ENCODE assay signal across 4 cellular contexts in the genomic region with DNA sequence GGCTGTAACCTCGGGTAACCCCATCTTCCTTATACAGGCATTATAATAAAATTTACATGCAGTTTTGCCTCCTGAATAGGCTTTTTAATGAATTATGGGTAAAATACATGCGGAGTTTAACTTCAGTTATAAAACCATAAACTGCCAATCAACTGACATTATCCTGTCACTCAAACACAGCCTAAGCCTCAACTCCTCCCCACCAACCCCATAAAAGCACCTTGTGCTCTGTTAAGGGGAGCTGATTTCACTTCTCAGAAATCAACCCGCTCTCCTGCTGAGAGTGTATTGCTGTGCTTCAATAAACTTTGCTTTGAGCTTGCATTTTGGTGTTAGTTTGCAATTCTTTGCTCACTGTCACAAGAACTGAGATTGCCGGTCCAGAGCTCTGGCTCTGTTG.
A peak's percentile ranks its signal among the peaks of the same experiment; 100 is the strongest.
TF ChIP-seq lines count a peak whose summit lies in the region.

No MANE protein-coding gene starts in this region.

TF ChIP-seq in SK-N-SH, 30 proteins besides CTCF, POLR2A, EP300 and RAD21 (continued from another document):
- TF ChIP-seq FOXJ3 (CRISPR knock-in tag; IDR thresholded peaks at IDR 0.05), result no peak
- TF ChIP-seq, protein P1, sequence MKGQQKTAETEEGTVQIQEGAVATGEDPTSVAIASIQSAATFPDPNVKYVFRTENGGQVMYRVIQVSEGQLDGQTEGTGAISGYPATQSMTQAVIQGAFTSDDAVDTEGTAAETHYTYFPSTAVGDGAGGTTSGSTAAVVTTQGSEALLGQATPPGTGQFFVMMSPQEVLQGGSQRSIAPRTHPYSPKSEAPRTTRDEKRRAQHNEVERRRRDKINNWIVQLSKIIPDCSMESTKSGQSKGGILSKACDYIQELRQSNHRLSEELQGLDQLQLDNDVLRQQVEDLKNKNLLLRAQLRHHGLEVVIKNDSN (IDR thresholded peaks at IDR 0.05; ENCODE audit: borderline replicate concordance, low read depth), result no peak
- TF ChIP-seq TCF12 (IDR thresholded peaks at IDR 0.05), result no peak
- no peak for TF ChIP-seq TAF1 (IDR thresholded peaks at IDR 0.05; ENCODE audit: borderline replicate concordance, low read depth, low read length)
- no peak for TF ChIP-seq ELF1 (IDR thresholded peaks at IDR 0.05)
- TF ChIP-seq, protein P2, sequence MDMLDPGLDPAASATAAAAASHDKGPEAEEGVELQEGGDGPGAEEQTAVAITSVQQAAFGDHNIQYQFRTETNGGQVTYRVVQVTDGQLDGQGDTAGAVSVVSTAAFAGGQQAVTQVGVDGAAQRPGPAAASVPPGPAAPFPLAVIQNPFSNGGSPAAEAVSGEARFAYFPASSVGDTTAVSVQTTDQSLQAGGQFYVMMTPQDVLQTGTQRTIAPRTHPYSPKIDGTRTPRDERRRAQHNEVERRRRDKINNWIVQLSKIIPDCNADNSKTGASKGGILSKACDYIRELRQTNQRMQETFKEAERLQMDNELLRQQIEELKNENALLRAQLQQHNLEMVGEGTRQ (IDR thresholded peaks at IDR 0.05; ENCODE audit: borderline replicate concordance, low read depth, low read length), result no peak
TF ChIP-seq in SK-N-SH: peak in this region for 0.

TF ChIP-seq in SK-N-SH treated with all-trans-retinoic acid at 6 μM for 48 hours, 23 proteins besides CTCF, POLR2A, EP300 and RAD21 (continued from another document):
- TF ChIP-seq RARB (CRISPR knock-in tag; IDR thresholded peaks at IDR 0.05) (no peak), ZNF565 (CRISPR knock-in tag; conservative IDR thresholded peaks at IDR 0.05; ENCODE audit: low read depth) (no peak), ZNF70 (CRISPR knock-in tag; IDR thresholded peaks at IDR 0.05) (no peak), TCF4 (CRISPR knock-in tag; IDR thresholded peaks at IDR 0.05; ENCODE audit: borderline replicate concordance) (no peak), PPARA (CRISPR knock-in tag; IDR thresholded peaks at IDR 0.05; ENCODE audit: borderline replicate concordance) (no peak)
- TF ChIP-seq, protein P3, sequence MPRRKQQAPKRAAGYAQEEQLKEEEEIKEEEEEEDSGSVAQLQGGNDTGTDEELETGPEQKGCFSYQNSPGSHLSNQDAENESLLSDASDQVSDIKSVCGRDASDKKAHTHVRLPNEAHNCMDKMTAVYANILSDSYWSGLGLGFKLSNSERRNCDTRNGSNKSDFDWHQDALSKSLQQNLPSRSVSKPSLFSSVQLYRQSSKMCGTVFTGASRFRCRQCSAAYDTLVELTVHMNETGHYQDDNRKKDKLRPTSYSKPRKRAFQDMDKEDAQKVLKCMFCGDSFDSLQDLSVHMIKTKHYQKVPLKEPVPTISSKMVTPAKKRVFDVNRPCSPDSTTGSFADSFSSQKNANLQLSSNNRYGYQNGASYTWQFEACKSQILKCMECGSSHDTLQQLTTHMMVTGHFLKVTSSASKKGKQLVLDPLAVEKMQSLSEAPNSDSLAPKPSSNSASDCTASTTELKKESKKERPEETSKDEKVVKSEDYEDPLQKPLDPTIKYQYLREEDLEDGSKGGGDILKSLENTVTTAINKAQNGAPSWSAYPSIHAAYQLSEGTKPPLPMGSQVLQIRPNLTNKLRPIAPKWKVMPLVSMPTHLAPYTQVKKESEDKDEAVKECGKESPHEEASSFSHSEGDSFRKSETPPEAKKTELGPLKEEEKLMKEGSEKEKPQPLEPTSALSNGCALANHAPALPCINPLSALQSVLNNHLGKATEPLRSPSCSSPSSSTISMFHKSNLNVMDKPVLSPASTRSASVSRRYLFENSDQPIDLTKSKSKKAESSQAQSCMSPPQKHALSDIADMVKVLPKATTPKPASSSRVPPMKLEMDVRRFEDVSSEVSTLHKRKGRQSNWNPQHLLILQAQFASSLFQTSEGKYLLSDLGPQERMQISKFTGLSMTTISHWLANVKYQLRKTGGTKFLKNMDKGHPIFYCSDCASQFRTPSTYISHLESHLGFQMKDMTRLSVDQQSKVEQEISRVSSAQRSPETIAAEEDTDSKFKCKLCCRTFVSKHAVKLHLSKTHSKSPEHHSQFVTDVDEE (CRISPR knock-in tag; IDR thresholded peaks at IDR 0.05), result no peak

TF ChIP-seq in HEK293T, 16 proteins besides CTCF, POLR2A, EP300 and RAD21:
- TF ChIP-seq SUZ12 (IDR thresholded peaks at IDR 0.05), result no peak
- no peak for TF ChIP-seq TARDBP (IDR thresholded peaks at IDR 0.05)
- TF ChIP-seq, protein P4, sequence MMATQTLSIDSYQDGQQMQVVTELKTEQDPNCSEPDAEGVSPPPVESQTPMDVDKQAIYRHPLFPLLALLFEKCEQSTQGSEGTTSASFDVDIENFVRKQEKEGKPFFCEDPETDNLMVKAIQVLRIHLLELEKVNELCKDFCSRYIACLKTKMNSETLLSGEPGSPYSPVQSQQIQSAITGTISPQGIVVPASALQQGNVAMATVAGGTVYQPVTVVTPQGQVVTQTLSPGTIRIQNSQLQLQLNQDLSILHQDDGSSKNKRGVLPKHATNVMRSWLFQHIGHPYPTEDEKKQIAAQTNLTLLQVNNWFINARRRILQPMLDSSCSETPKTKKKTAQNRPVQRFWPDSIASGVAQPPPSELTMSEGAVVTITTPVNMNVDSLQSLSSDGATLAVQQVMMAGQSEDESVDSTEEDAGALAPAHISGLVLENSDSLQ (IDR thresholded peaks at IDR 0.05), result peak; percentile 95
- TF ChIP-seq FOXK2 (IDR thresholded peaks at IDR 0.05), result no peak

TF ChIP-seq in neural cell, 6 proteins besides CTCF, POLR2A, EP300 and RAD21:
- TF ChIP-seq EZH2 (IDR thresholded peaks at IDR 0.05; ENCODE audit: borderline replicate concordance, insufficient read depth, low read length, poor library complexity, severe bottlenecking) (no peak), POLR2AphosphoS5 (IDR thresholded peaks at IDR 0.05) (peak; percentile 23)
